36 cellular contexts compared by ENCODE assay signal in genomic region chr3:13661121-13661520, GRCh38.
"Had no signal": no experiment of that assay in that cellular context is flagged by ENCODE, and none has a peak within 500 bp of the region (broad histone marks: within the 10 kb centered on the region; RNA-seq: fewer than 3 reads in every experiment).

No MANE protein-coding gene starts in this region.

- H3K27ac Mint-ChIP-seq: activated B cell treated with CpG ODN at 0.5 μM for 24 hours; activated CD4-positive, alpha-beta memory T cell treated with anti-CD3 and anti-CD28 coated beads for 36 hours; activated CD8-positive, alpha-beta T cell treated with anti-CD3 and anti-CD28 coated beads for 36 hours; activated naive CD4-positive, alpha-beta T cell treated with anti-CD3 and anti-CD28 coated beads for 36 hours; activated naive CD4-positive, alpha-beta T cell treated with anti-CD3 and anti-CD28 coated beads, Interleukin-2, amount 50 U/mL, for 72 hours; activated naive CD8-positive, alpha-beta T cell treated with anti-CD3 and anti-CD28 coated beads for 36 hours; activated T-cell treated with anti-CD3 and anti-CD28 coated beads, Interleukin-2, amount 50 U/mL, for 72 hours; activated T-helper 1 cell treated with anti-CD3 and anti-CD28 coated beads, Interleukin-12 subunit alpha, Interleukin-12 subunit beta, Interleukin-2, Interleukin-4 antibody, amounts not matched to agents 30 ng/mL and 10 ng/mL and 1 ng/mL, durations not matched to agents 14 hours and 24 hours and 36 hours; activated T-helper 17 cell treated with anti-CD3 and anti-CD28 coated beads, Interleukin-2, amount 50 U/mL, for 72 hours; T-helper 1 cell treated with Interleukin-12 subunit alpha and Interleukin-12 subunit beta and Interleukin-4 antibody, amounts not matched to agents 30 μg/mL and 1 μg/mL, for 36 hours; T-helper 2 cell treated with Interferon-gamma antibody and Interleukin-4, amounts not matched to agents 5 μg/mL and 100 μg/mL, for 36 hours had no signal

- H3K36me3 ChIP-seq: adrenal gland, brain microvascular endothelial cell, breast epithelium had no signal

- H3K9me3 ChIP-seq: adrenal gland, body of pancreas, breast epithelium had no signal

- FAIRE-seq: astrocyte, TTC549 had no signal

- H3K4me1 ChIP-seq: adrenal gland, breast epithelium had no signal

- ATAC-seq: activated CD8-positive, alpha-beta T cell treated with anti-CD3 and anti-CD28 coated beads for 36 hours; activated naive CD4-positive, alpha-beta T cell treated with anti-CD3 and anti-CD28 coated beads, Interleukin-2, amount 50 U/mL, for 72 hours; activated T-cell treated with anti-CD3 and anti-CD28 coated beads, Interleukin-2, amount 50 U/mL, for 4 hours; activated T-cell treated with anti-CD3 and anti-CD28 coated beads, Interleukin-2, amount 50 U/mL, for 72 hours; activated T-helper 17 cell treated with anti-CD3 and anti-CD28 coated beads, Interleukin-2, amount 50 U/mL, for 72 hours; body of pancreas had no signal

- H3K4me3 Mint-ChIP-seq: activated B cell treated with CpG ODN at 0.5 μM for 24 hours; activated CD4-positive, alpha-beta memory T cell treated with anti-CD3 and anti-CD28 coated beads for 36 hours; activated CD4-positive, alpha-beta T cell treated with anti-CD3 and anti-CD28 coated beads, Interleukin-2, amount 10 ng/mL, durations not matched to agents 24 days and 14 days; activated CD8-positive, alpha-beta T cell treated with anti-CD3 and anti-CD28 coated beads for 36 hours; activated naive CD4-positive, alpha-beta T cell treated with anti-CD3 and anti-CD28 coated beads for 36 hours; activated naive CD8-positive, alpha-beta T cell treated with anti-CD3 and anti-CD28 coated beads for 36 hours; activated T-cell treated with anti-CD3 and anti-CD28 coated beads, Interleukin-2, amount 50 U/mL, for 4 hours; activated T-cell treated with anti-CD3 and anti-CD28 coated beads, Interleukin-2, amount 50 U/mL, for 72 hours; activated T-helper 1 cell treated with anti-CD3 and anti-CD28 coated beads, Interleukin-12 subunit alpha, Interleukin-12 subunit beta, Interleukin-2, Interleukin-4 antibody, amounts not matched to agents 30 ng/mL and 10 ng/mL and 1 ng/mL, durations not matched to agents 14 hours and 24 hours and 36 hours; activated T-helper 17 cell treated with anti-CD3 and anti-CD28 coated beads, Interleukin-2, amount 50 U/mL, for 72 hours; T-helper 1 cell treated with Interleukin-12 subunit alpha and Interleukin-12 subunit beta and Interleukin-4 antibody, amounts not matched to agents 30 μg/mL and 1 μg/mL, for 36 hours; T-helper 2 cell treated with Interferon-gamma antibody and Interleukin-4, amounts not matched to agents 5 μg/mL and 100 μg/mL, for 36 hours had no signal

- H3K27ac ChIP-seq: adrenal gland, body of pancreas, brain microvascular endothelial cell, breast epithelium, VCaP had no signal

- H3K9me3 Mint-ChIP-seq: activated B cell treated with CpG ODN at 0.5 μM for 24 hours; activated CD4-positive, alpha-beta memory T cell treated with anti-CD3 and anti-CD28 coated beads for 36 hours; activated CD4-positive, alpha-beta T cell treated with anti-CD3 and anti-CD28 coated beads, Interleukin-2, amount 10 ng/mL, durations not matched to agents 24 days and 14 days; activated CD8-positive, alpha-beta T cell treated with anti-CD3 and anti-CD28 coated beads for 36 hours; activated naive CD4-positive, alpha-beta T cell treated with anti-CD3 and anti-CD28 coated beads for 36 hours; activated naive CD4-positive, alpha-beta T cell treated with anti-CD3 and anti-CD28 coated beads, Interleukin-2, amount 50 U/mL, for 72 hours; activated naive CD8-positive, alpha-beta T cell treated with anti-CD3 and anti-CD28 coated beads for 36 hours; activated T-cell treated with anti-CD3 and anti-CD28 coated beads, Interleukin-2, amount 50 U/mL, for 4 hours; activated T-cell treated with anti-CD3 and anti-CD28 coated beads, Interleukin-2, amount 50 U/mL, for 72 hours; activated T-helper 1 cell treated with anti-CD3 and anti-CD28 coated beads, Interleukin-12 subunit alpha, Interleukin-12 subunit beta, Interleukin-2, Interleukin-4 antibody, amounts not matched to agents 30 ng/mL and 10 ng/mL and 1 ng/mL, durations not matched to agents 14 hours and 24 hours and 36 hours; activated T-helper 17 cell treated with anti-CD3 and anti-CD28 coated beads, Interleukin-2, amount 50 U/mL, for 72 hours; T-helper 1 cell treated with Interleukin-12 subunit alpha and Interleukin-12 subunit beta and Interleukin-4 antibody, amounts not matched to agents 30 μg/mL and 1 μg/mL, for 36 hours; T-helper 2 cell treated with Interferon-gamma antibody and Interleukin-4, amounts not matched to agents 5 μg/mL and 100 μg/mL, for 36 hours had no signal

- H3K4me1 Mint-ChIP-seq: activated CD4-positive, alpha-beta T cell treated with anti-CD3 and anti-CD28 coated beads, Interleukin-2, amount 10 ng/mL, durations not matched to agents 24 days and 14 days had no signal

- H3K36me3 Mint-ChIP-seq: activated CD4-positive, alpha-beta memory T cell treated with anti-CD3 and anti-CD28 coated beads for 36 hours; activated naive CD4-positive, alpha-beta T cell treated with anti-CD3 and anti-CD28 coated beads, Interleukin-2, amount 50 U/mL, for 72 hours; activated naive CD8-positive, alpha-beta T cell treated with anti-CD3 and anti-CD28 coated beads for 36 hours had no signal

- DNase-seq: activated B cell treated with CpG ODN at 0.5 μM for 24 hours; activated CD4-positive, alpha-beta memory T cell treated with anti-CD3 and anti-CD28 coated beads for 36 hours; activated CD4-positive, alpha-beta T cell treated with anti-CD3 and anti-CD28 coated beads for 4 hours; activated CD4-positive, alpha-beta T cell treated with anti-CD3 and anti-CD28 coated beads, Interleukin-2, amount 10 ng/mL, durations not matched to agents 24 days and 14 days; activated CD4-positive, alpha-beta T cell treated with anti-CD3 and anti-CD28 coated beads, Interleukin-2, amount 50 U/mL, for 1 hour; activated CD4-positive, alpha-beta T cell treated with anti-CD3 and anti-CD28 coated beads, Interleukin-2, amount 50 U/mL, for 4 hours; activated CD4-positive, CD25-positive, alpha-beta regulatory T cell treated with anti-CD3 and anti-CD28 coated beads, Interleukin-2, amount 50 U/mL, for 72 hours; activated CD8-positive, alpha-beta memory T cell treated with anti-CD3 and anti-CD28 coated beads, Interleukin-2, amount 50 U/mL, for 4 hours; activated CD8-positive, alpha-beta T cell treated with anti-CD3 and anti-CD28 coated beads for 36 hours; activated effector memory CD4-positive, alpha-beta T cell treated with anti-CD3 and anti-CD28 coated beads, Interleukin-2, amount 50 U/mL, for 16 hours; activated gamma-delta T cell treated with Interleukin-2 at 50 U/mL for 16 hours; activated naive CD4-positive, alpha-beta T cell; activated naive CD4-positive, alpha-beta T cell treated with anti-CD3 and anti-CD28 coated beads for 36 hours; activated naive CD4-positive, alpha-beta T cell treated with anti-CD3 and anti-CD28 coated beads, Interleukin-2, amount 50 U/mL, for 16 hours; activated naive CD8-positive, alpha-beta T cell treated with anti-CD3 and anti-CD28 coated beads for 36 hours; activated T-cell treated with anti-CD3 and anti-CD28 coated beads for 4 hours; activated T-cell treated with anti-CD3 and anti-CD28 coated beads, Interleukin-2, amount 50 U/mL, for 1 hour; activated T-cell treated with anti-CD3 and anti-CD28 coated beads, Interleukin-2, amount 50 U/mL, for 4 hours; activated T-cell treated with anti-CD3 and anti-CD28 coated beads, Interleukin-2, amount 50 U/mL, for 72 hours; adrenal gland; amniotic stem cell; aorta; body of pancreas; brain microvascular endothelial cell; central memory CD4-positive, alpha-beta T cell; T-helper 2 cell; T-helper 9 cell had no signal

- H3K4me3 ChIP-seq: adrenal gland, body of pancreas, breast epithelium had no signal
